8 cellular contexts compared by ENCODE assay signal in the genomic region with DNA sequence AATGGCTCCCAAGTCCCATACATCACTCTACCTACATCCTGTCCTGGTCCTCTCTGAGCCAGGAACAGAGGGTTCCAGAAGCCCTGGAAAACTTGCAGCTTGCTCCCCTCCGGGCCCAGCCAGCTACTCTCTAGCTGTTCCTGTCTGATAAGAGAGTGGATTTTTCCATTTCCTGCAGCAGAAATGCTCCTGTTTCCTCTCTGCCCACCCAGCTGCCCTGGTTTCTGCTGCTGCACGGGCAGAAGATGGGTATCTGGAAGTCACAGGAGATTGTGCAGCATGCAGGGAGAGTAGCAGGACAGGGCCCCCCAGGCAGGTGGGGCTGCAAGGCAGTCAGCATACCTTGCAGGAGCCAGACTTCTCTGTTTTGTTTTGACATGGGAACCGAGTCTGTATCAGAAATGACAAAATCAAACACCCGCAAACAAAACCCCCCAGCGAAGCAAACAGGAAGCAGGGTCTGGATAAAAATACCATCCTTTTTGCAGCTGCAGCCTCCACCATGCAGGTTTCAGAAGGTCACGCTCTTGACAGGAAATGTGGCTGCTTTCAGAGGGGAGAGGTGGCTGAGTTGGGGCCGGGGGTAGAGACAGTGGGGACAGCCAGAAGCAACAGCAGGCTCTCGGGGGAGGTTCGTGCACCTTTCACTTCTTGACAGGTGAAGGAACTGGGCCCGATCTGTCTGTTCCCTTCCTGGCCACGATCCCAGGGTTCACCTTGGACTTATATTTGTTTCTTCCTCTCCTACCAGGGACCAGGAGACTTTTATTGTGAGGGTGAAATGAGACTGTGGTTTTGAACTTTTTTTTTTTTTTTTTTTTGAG. TPM values are rescaled to one million over a fixed set of nuclear protein-coding genes. Genes with fewer than 3 reads are reported as not detected.
DNase-seq lines count a peak whose midpoint lies in the region; ATAC-seq and TF ChIP-seq lines count a peak whose summit lies in the region.

No MANE protein-coding gene starts in this region.

- DNase-seq in G401 (ENCODE audit: low spot score) (peak; percentile 78), right cardiac atrium (peak in 2 of 3 donors; percentile 49 to 65), DMS79 (lab: John Stamatoyannopoulos, UW) (no peak), SHP77 (lab: John Stamatoyannopoulos, UW) (no peak)
- DNase-seq in activated CD8-positive, alpha-beta T cell treated with anti-CD3 and anti-CD28 coated beads for 36 hours: peak; percentile 84

- peaks cover 25% of the 10 kb centered on the region for H3K36me3 Mint-ChIP-seq in activated CD8-positive, alpha-beta T cell treated with anti-CD3 and anti-CD28 coated beads for 36 hours (ENCODE audit: low read depth)

- peak overlapping the region; percentile 96 for H3K27ac Mint-ChIP-seq in activated CD8-positive, alpha-beta T cell treated with anti-CD3 and anti-CD28 coated beads for 36 hours

- H3K9me3 Mint-ChIP-seq in activated CD8-positive, alpha-beta T cell treated with anti-CD3 and anti-CD28 coated beads for 36 hours: no peaks in the 10 kb centered on the region

- H3K27me3 Mint-ChIP-seq in activated CD8-positive, alpha-beta T cell treated with anti-CD3 and anti-CD28 coated beads for 36 hours: no peaks in the 10 kb centered on the region

- POLR2A ChIA-PET in activated CD8-positive, alpha-beta T cell treated with anti-CD3 and anti-CD28 coated beads for 36 hours (lab: Charles Lee): interaction anchor here (0.7 to 3.4 kb wide), 7 partner anchors 33 to 127 kb away, joined by 3 to 20 read pairs (median 3); partner anchors contain the start of genes ACTR5 and PPP1R16B

- CTCF ChIA-PET in activated CD8-positive, alpha-beta T cell treated with anti-CD3 and anti-CD28 coated beads for 36 hours (lab: Charles Lee): interaction anchor here (0.8 to 3.7 kb wide), 11 partner anchors 16 to 148 kb away, joined by 3 to 18 read pairs (median 6); partner anchors contain the start of gene PPP1R16B

- no peak for TF ChIP-seq CTCF in activated CD8-positive, alpha-beta T cell treated with anti-CD3 and anti-CD28 coated beads for 36 hours (IDR thresholded peaks at IDR 0.05)

- H3K27ac ChIP-seq in right cardiac atrium (ENCODE audit: low read length): peak overlapping the region; percentile 69
- H3K27ac ChIP-seq in thymus (ENCODE audit: low read depth): peak overlapping the region; percentile 84

- H3K9me3 ChIP-seq in right cardiac atrium (ENCODE audit: control insufficient read depth, low read length): no peaks in the 10 kb centered on the region
- H3K9me3 ChIP-seq in thymus (ENCODE audit: control insufficient read depth): no peaks in the 10 kb centered on the region

- H3K27me3 ChIP-seq in right cardiac atrium (ENCODE audit: control insufficient read depth, insufficient read depth): no peaks in the 10 kb centered on the region
- no peaks in the 10 kb centered on the region for H3K27me3 ChIP-seq in thymus (ENCODE audit: control insufficient read depth, insufficient read depth)

- no peaks in the 10 kb centered on the region for H3K36me3 ChIP-seq in thymus (ENCODE audit: control insufficient read depth, insufficient read depth)

- no peak overlapping the region for H3K4me3 ChIP-seq in right cardiac atrium (ENCODE audit: low read length)
- peak overlapping the region; percentile 28 for H3K4me3 ChIP-seq in thymus (ENCODE audit: low read length)

- intact Hi-C loops in activated CD8-positive, alpha-beta T cell treated with anti-CD3 and anti-CD28 coated beads for 36 hours (cut with micrococcal nuclease): loop anchor here (2.0 kb wide), 1 partner anchor 17 kb away; no protein-coding TSS in a partner anchor
- intact Hi-C loops in right cardiac atrium (cut with DNase I): loop anchor here in 1 of 4 donors (10.0 kb wide), 1 partner anchor 71 kb away; the partner anchor contains the start of gene PPP1R16B

- H3K4me1 Mint-ChIP-seq in activated CD8-positive, alpha-beta T cell treated with anti-CD3 and anti-CD28 coated beads for 36 hours (ENCODE audit: low read depth): peaks cover 89% of the 10 kb centered on the region

- ATAC-seq in GM19467 (IDR thresholded peaks at IDR 0.05; ENCODE audit: unreplicated experiment) (peak; percentile 49), HG03521 (IDR thresholded peaks at IDR 0.05; ENCODE audit: unreplicated experiment) (peak; percentile 61), right cardiac atrium (peak; percentile 76 to 94)
- ATAC-seq in activated CD8-positive, alpha-beta T cell treated with anti-CD3 and anti-CD28 coated beads for 36 hours: peak; percentile 29

- WGBS in right cardiac atrium: 12% methylated on average over 11 of the region's 11 CpGs
- WGBS in thymus: under 1% methylated on average over 11 of the region's 11 CpGs

- H3K4me1 ChIP-seq in right cardiac atrium (ENCODE audit: control insufficient read depth, insufficient read depth, low read length) (peaks cover 8% of the 10 kb centered on the region), thymus (ENCODE audit: control insufficient read depth, insufficient read depth, low read length) (peaks cover 57% of the 10 kb centered on the region)

- peak overlapping the region; percentile 67 for H3K4me3 Mint-ChIP-seq in activated CD8-positive, alpha-beta T cell treated with anti-CD3 and anti-CD28 coated beads for 36 hours

- in situ Hi-C loops in G401 (cut with HindIII; ENCODE audit: low sequenced_read_pairs): no loop called here

RNA-seq across cellular contexts. Expression of gene FAM83D, which starts 50.8 kb away (rescaled TPM):
- total RNA-seq in G401 (2014; rRNA removed; shearing (Covaris generic)): 38.4 and 43.1 TPM in 2 replicates
- total RNA-seq in activated CD8-positive, alpha-beta T cell treated with anti-CD3 and anti-CD28 coated beads for 36 hours: 10 to 100 TPM; 12.6 to 13.8 TPM
- under 1 TPM; 0.62 to 0.95 (median 0.78) TPM for total RNA-seq in right cardiac atrium
- polyA plus RNA-seq in right cardiac atrium (0.63 TPM), thymus (2.5 TPM)

Comparison
In these comparisons a context has a peak if more than half of its experiments do, and no peak if none do; other contexts are left out.
1. DNase-seq: peak in G401 (single experiment), activated CD8-positive, alpha-beta T cell treated with anti-CD3 and anti-CD28 coated beads for 36 hours (single experiment) and right cardiac atrium (2 of 3); none in DMS79 (single experiment) and SHP77 (0 of 2).
2. ATAC-seq: peak in every context shown above with its lines; median percentile 85 in right cardiac atrium; 61 in HG03521; 49 in GM19467; 29 in activated CD8-positive, alpha-beta T cell treated with anti-CD3 and anti-CD28 coated beads for 36 hours.
3. RNA of gene FAM83D, which starts 50.8 kb away (total RNA-seq): 38.4 to 43.1 TPM in G401 and 12.6 to 13.8 TPM in activated CD8-positive, alpha-beta T cell treated with anti-CD3 and anti-CD28 coated beads for 36 hours; 0.62 to 0.95 TPM in right cardiac atrium; every median in the first group is over 4 times any median in the second.